In genomic region chr5:132180134-132180745, GRCh38 we compare ENCODE assay signal across 8 cellular contexts. TPM values are rescaled to one million over a fixed set of nuclear protein-coding genes. Genes with fewer than 3 reads are reported as not detected.
A peak's percentile ranks its signal among the peaks of the same experiment; 100 is the strongest.
DNase-seq lines count a peak whose midpoint lies in the region; ATAC-seq, FAIRE-seq and TF ChIP-seq lines count a peak whose summit lies in the region.

No MANE protein-coding gene starts in this region.

- H3K4me3 ChIP-seq in K562 (peak overlapping the region; percentile 56), thoracic aorta (peak overlapping the region; percentile 46)

- WGBS in K562 (ENCODE audit: insufficient coverage, low coverage, missing lambda C conversion rate): 0% methylated on average over 8 of the region's 8 CpGs

- peaks cover 25% of the 10 kb centered on the region for H3K79me2 ChIP-seq in K562 (ENCODE audit: control insufficient read depth, insufficient read depth, low read length)

- H4K20me1 ChIP-seq in K562 (replicated peaks; ENCODE audit: control insufficient read depth, insufficient read depth, low read length): no peaks in the 10 kb centered on the region

- intact Hi-C loops in K562 (cut with micrococcal nuclease): loop anchor here (1.0 to 10.0 kb wide), 6 partner anchors 57 to 321 kb away; no protein-coding TSS in a partner anchor

- no peak for TF ChIP-seq POLR2A in K562 (conservative IDR thresholded peaks at IDR 0.05)

- H3K36me3 ChIP-seq in K562 (ENCODE audit: control insufficient read depth, insufficient read depth, low read length) (peaks cover 5% of the 10 kb centered on the region; the same call in 1 of the 3 replicates), thoracic aorta (no peaks in the 10 kb centered on the region)

- CTCF ChIA-PET in K562 (lab: Yijun Ruan, JAX; ENCODE audit: low intra/inter-chr PET ratio): interaction anchor here (0.5 to 2.4 kb wide), 7 partner anchors 11 to 589 kb away, joined by 3 to 11 read pairs (median 4); no protein-coding TSS in a partner anchor

- H3K4me2 ChIP-seq in K562 (ENCODE audit: insufficient read depth, low read length): peak overlapping the region; percentile 87

- H3K9me1 ChIP-seq in K562 (ENCODE audit: control insufficient read depth, insufficient read depth, low read length): no peaks in the 10 kb centered on the region

- peak; percentile 86 for FAIRE-seq in K562 (lab: Jason Lieb, UNC)

- DNase-seq in AG20443 (ENCODE audit: low spot score) (peak; percentile 84), NCI-H748 (lab: John Stamatoyannopoulos, UW; ENCODE audit: unreplicated experiment) (peak; percentile 61), K562 (ENCODE audit: extremely low read depth in 1 of 4, low spot score in 3 of 4) (peak; percentile 46 to 87 (median 60)), iris pigment epithelial cell (ENCODE audit: low read depth) (peak; percentile 72), thoracic aorta (ENCODE audit: low spot score) (no peak)
- no peak for DNase-seq in NK-92 treated with Interleukin-12 subunit alpha and Interleukin-12 subunit beta, amount 100 ng/mL, for 24 hours (lab: John Stamatoyannopoulos, UW)

- BruUV-seq in K562 (replicated peaks; lab: Mats Ljungman, UMichigan): TSS peak; percentile 60

- POLR2A ChIA-PET in K562 (lab: Yijun Ruan, JAX): interaction anchor here (0.7 to 2.2 kb wide), 6 partner anchors 10 to 300 kb away, joined by 3 to 9 read pairs (median 4); no protein-coding TSS in a partner anchor

- peak overlapping the region; percentile 73 to 78; a peak in 3 of 4 replicates for H3K9ac ChIP-seq in K562 (ENCODE audit: insufficient read depth in 1 of 2, low read depth in 2 of 2, low read length in 2 of 2)

- TF ChIP-seq CTCF in GM12872 (IDR thresholded peaks at IDR 0.05; ENCODE audit: insufficient read depth, low read depth, low read length) (peak; percentile 78), K562 (IDR thresholded peaks at IDR 0.05 in 2 of 3, conservative IDR thresholded peaks at IDR 0.05 in 1 of 3; ENCODE audit: insufficient read depth in 2 of 3, low read depth in 1 of 3, low read length in 3 of 3) (peak; percentile 81 to 94 (median 88)), thoracic aorta (IDR thresholded peaks at IDR 0.05) (peak; percentile 73)

- peak overlapping the region; percentile 98 for H2AFZ ChIP-seq in K562 (ENCODE audit: low read depth, low read length)

- peaks cover 16 to 37% of the 10 kb centered on the region in 2 experiments for H3K4me1 ChIP-seq in K562 (replicated peaks in 1 of 2; ENCODE audit: control insufficient read depth in 2 of 2, insufficient read depth in 2 of 2, low read length in 2 of 2)
- peaks cover 4 to 10% of the 10 kb centered on the region in 2 donors for H3K4me1 ChIP-seq in thoracic aorta (ENCODE audit: control insufficient read depth in 1 of 2, low read depth in 2 of 2)

- in situ Hi-C loops in K562 (cut with MboI): loop anchor here (10.0 kb wide), 1 partner anchor 315 kb away; the partner anchor contains the start of gene IRF1

- H3K27ac ChIP-seq in K562 (ENCODE audit: extremely low read depth, low read depth, low read length) (peak overlapping the region; percentile 82), thoracic aorta (no peak overlapping the region)

- ATAC-seq in K562: peak; percentile 64
- ATAC-seq in thoracic aorta (ENCODE audit: insufficient number of reproducible peaks, low FRiP score, low read depth): peak; percentile 50
- no peak for ATAC-seq in GM18517 (IDR thresholded peaks at IDR 0.05; ENCODE audit: unreplicated experiment)

- TF ChIP-seq RAD21 in K562 (CRISPR knock-in tag; conservative IDR thresholded peaks at IDR 0.05 in 1 of 2, IDR thresholded peaks at IDR 0.05 in 1 of 2): peak; percentile 66 to 72

- H3K9me3 ChIP-seq in K562 (replicated peaks; ENCODE audit: control insufficient read depth, insufficient read depth, low read depth, low read length) (no peaks in the 10 kb centered on the region), thoracic aorta (no peaks in the 10 kb centered on the region)

- no peaks in the 10 kb centered on the region for H3K27me3 ChIP-seq in K562 (ENCODE audit: control insufficient read depth in 2 of 2, insufficient read depth in 2 of 2, low read length in 2 of 2)
- H3K27me3 ChIP-seq in thoracic aorta (replicated peaks; ENCODE audit: insufficient read depth): no peaks in the 10 kb centered on the region

- TF ChIP-seq EP300 in K562 (IDR thresholded peaks at IDR 0.05; ENCODE audit: low read length): peak; percentile 46

TF ChIP-seq in K562, 482 proteins besides CTCF, POLR2A, EP300 and RAD21 (continues in another document):
- TF ChIP-seq MAFG (tag; conservative IDR thresholded peaks at IDR 0.05) (no peak), ZBTB5 (IDR thresholded peaks at IDR 0.05) (no peak), SAFB (IDR thresholded peaks at IDR 0.05; ENCODE audit: borderline replicate concordance, low read depth, low read length) (no peak), DMBX1 (CRISPR knock-in tag; IDR thresholded peaks at IDR 0.05; ENCODE audit: borderline replicate concordance) (no peak), ZNF780A (CRISPR knock-in tag; IDR thresholded peaks at IDR 0.05) (no peak), ZNF830 (CRISPR knock-in tag; IDR thresholded peaks at IDR 0.05) (no peak), ZNF124 (CRISPR knock-in tag; IDR thresholded peaks at IDR 0.05) (no peak), BCL6 (CRISPR knock-in tag; IDR thresholded peaks at IDR 0.05) (no peak), MAFF (IDR thresholded peaks at IDR 0.05; ENCODE audit: low read length) (no peak), U2AF2 (optimal IDR thresholded peaks at IDR 0.05; ENCODE audit: low read depth, low read length) (no peak), PBX2 (CRISPR knock-in tag; IDR thresholded peaks at IDR 0.05; ENCODE audit: low read depth) (no peak), PBX2 (tag; conservative IDR thresholded peaks at IDR 0.05; ENCODE audit: low read depth) (peak; percentile 48; the same call in 1 of the 2 replicates), ETS1 (conservative IDR thresholded peaks at IDR 0.05; ENCODE audit: control insufficient read depth, low read depth, low read length) (no peak)

RNA-seq across cellular contexts. Expression of gene P4HA2, which starts 47.4 kb away (rescaled TPM):
- 85.5 and 109 TPM in 2 replicates for total RNA-seq in K562 (2011; cell fraction: chromatin; rRNA removed; ENCODE audit: low replicate concordance)
- total RNA-seq in K562 (2011; cell fraction: nucleolus; rRNA removed): 93.4 and 102 TPM in 2 replicates
- 98.7 and 106 TPM in 2 replicates for total RNA-seq in K562 (2011; cell fraction: nucleoplasm; rRNA removed)
- total RNA-seq in K562 (2014; rRNA removed): 11.9 and 12.1 TPM in 2 replicates
- total RNA-seq in K562 (2014; rRNA removed; fragmentation: Illumina TruSeq; extraction: Trizol): 11.6 and 12.7 TPM in 2 replicates
- total RNA-seq in K562 (2015; rRNA removed; fragmentation: Illumina TruSeq; extraction: Trizol): 11.2 and 11.4 TPM in 2 replicates
- 14.2 and 14.3 TPM in 2 replicates for total RNA-seq in K562 (2021)
- 50.0 and 59.7 TPM in 2 replicates for polyA plus RNA-seq in K562 (2011; rRNA removed)
- 34.9 and 51.8 TPM in 2 replicates for polyA plus RNA-seq in K562 (2011; cell fraction: cytosol; rRNA removed)
- 59.8 and 76.7 TPM in 2 replicates for polyA plus RNA-seq in K562 (2011; cell fraction: nucleus; rRNA removed)
- 20.8 and 31.5 TPM in 2 replicates for polyA plus RNA-seq in K562 (2012)
- 10.7 and 12.5 TPM in 2 replicates for polyA plus RNA-seq in K562 (2014; fragmentation: Illumina TruSeq; extraction: Trizol)
- 10 to 100 TPM; 17.9 to 29.2 TPM for polyA plus RNA-seq in K562 (2014; fragmentation: Nextera tagmentation; extraction: Ambion mirVana)
- polyA plus RNA-seq in K562 (2014; rRNA removed): 9.6 and 10.7 TPM in 2 replicates
- polyA minus RNA-seq in K562 (2011; rRNA and poly(A)+ RNA removed): 50.0 and 59.9 TPM in 2 replicates
- polyA minus RNA-seq in K562 (2011; cell fraction: cytosol; rRNA and poly(A)+ RNA removed): 21.2 and 21.5 TPM in 2 replicates
- 18.2 and 27.4 TPM in 2 replicates for polyA minus RNA-seq in K562 (2011; cell fraction: nucleus; rRNA and poly(A)+ RNA removed)
- 10 to 100 TPM; 31.3 to 47.7 TPM for total RNA-seq in thoracic aorta

Comparison
In these comparisons a context has a peak if more than half of its experiments do, and no peak if none do; other contexts are left out.
1. DNase-seq: peak in AG20443 (single experiment), NCI-H748 (single experiment), K562 (4 of 4) and iris pigment epithelial cell (single experiment); none in thoracic aorta (single experiment) and NK-92 treated with Interleukin-12 subunit alpha and Interleukin-12 subunit beta, amount 100 ng/mL, for 24 hours (single experiment).
2. Peak in every context shown above with its lines, with median percentiles within 50 percentile points of each other: CTCF ChIP-seq.